Comparison of ENCODE assay signal across 8 cellular contexts in genomic region chrX:68827848-68828562, GRCh38. TPM values are rescaled to one million over a fixed set of nuclear protein-coding genes. Genes with fewer than 3 reads are reported as not detected.
DNase-seq lines count a peak whose midpoint lies in the region; TF ChIP-seq lines count a peak whose summit lies in the region.

No MANE protein-coding gene starts in this region.

- H3K36me3 Mint-ChIP-seq in activated T-helper 2 cell treated with anti-CD3 and anti-CD28 coated beads, Interferon-gamma antibody, Interleukin-2, Interleukin-4, amounts not matched to agents 10 μg/mL and 5 μg/mL and 100 μg/mL, durations not matched to agents 14 hours and 24 hours and 36 hours (ENCODE audit: low read depth), result no peaks in the 10 kb centered on the region
- H3K36me3 Mint-ChIP-seq in nephron progenitor cell (ENCODE audit: low read depth), result no peaks in the 10 kb centered on the region

- H3K9me3 Mint-ChIP-seq in activated T-helper 2 cell treated with anti-CD3 and anti-CD28 coated beads, Interferon-gamma antibody, Interleukin-2, Interleukin-4, amounts not matched to agents 10 μg/mL and 5 μg/mL and 100 μg/mL, durations not matched to agents 14 hours and 24 hours and 36 hours, result no peaks in the 10 kb centered on the region
- peaks cover 46% of the 10 kb centered on the region for H3K9me3 Mint-ChIP-seq in nephron progenitor cell

- intact Hi-C loops in activated T-helper 2 cell treated with anti-CD3 and anti-CD28 coated beads, Interferon-gamma antibody, Interleukin-2, Interleukin-4, amounts not matched to agents 10 μg/mL and 5 μg/mL and 100 μg/mL, durations not matched to agents 14 hours and 24 hours and 36 hours (cut with micrococcal nuclease), result loop anchor here (1.0 to 5.0 kb wide), 5 partner anchors 95 to 559 kb away; partner anchors contain the start of gene PJA1

- TF ChIP-seq CTCF in 22Rv1 (IDR thresholded peaks at IDR 0.05) (peak; percentile 77), GM13977 (IDR thresholded peaks at IDR 0.05; ENCODE audit: extremely low read depth, insufficient read depth, missing control alignments) (peak; percentile 83), fibroblast of the aortic adventitia (IDR thresholded peaks at IDR 0.05; ENCODE audit: insufficient read depth, low read length) (peak; percentile 87), nephron progenitor cell (IDR thresholded peaks at IDR 0.05) (peak; percentile 77)

- peaks cover 16% of the 10 kb centered on the region for H3K4me1 Mint-ChIP-seq in activated T-helper 2 cell treated with anti-CD3 and anti-CD28 coated beads, Interferon-gamma antibody, Interleukin-2, Interleukin-4, amounts not matched to agents 10 μg/mL and 5 μg/mL and 100 μg/mL, durations not matched to agents 14 hours and 24 hours and 36 hours (ENCODE audit: low read depth)
- H3K4me1 Mint-ChIP-seq in nephron progenitor cell, result peaks cover 71% of the 10 kb centered on the region

- H3K4me3 ChIP-seq in fibroblast of the aortic adventitia (ENCODE audit: low read depth, low read length), result peak overlapping the region; percentile 50

- peaks cover 5% of the 10 kb centered on the region for H3K27me3 Mint-ChIP-seq in activated T-helper 2 cell treated with anti-CD3 and anti-CD28 coated beads, Interferon-gamma antibody, Interleukin-2, Interleukin-4, amounts not matched to agents 10 μg/mL and 5 μg/mL and 100 μg/mL, durations not matched to agents 14 hours and 24 hours and 36 hours (ENCODE audit: low read depth)
- peaks cover 6% of the 10 kb centered on the region for H3K27me3 Mint-ChIP-seq in nephron progenitor cell (ENCODE audit: low read depth, poor library complexity)

- peak overlapping the region; percentile 81 for H3K4me3 Mint-ChIP-seq in activated T-helper 2 cell treated with anti-CD3 and anti-CD28 coated beads, Interferon-gamma antibody, Interleukin-2, Interleukin-4, amounts not matched to agents 10 μg/mL and 5 μg/mL and 100 μg/mL, durations not matched to agents 14 hours and 24 hours and 36 hours (ENCODE audit: low read depth)
- H3K4me3 Mint-ChIP-seq in nephron progenitor cell, result peak overlapping the region; percentile 96

- peak overlapping the region; percentile 54 for H3K27ac ChIP-seq in 22Rv1

- in situ Hi-C loops in GM13977 (cut with MboI; ENCODE audit: low pct_unique_long_range_greater_than_20kb, low sequenced_read_pairs, unreplicated experiment), result no loop called here

- DNase-seq in GM13977 (ENCODE audit: low spot score), result peak; percentile 73
- DNase-seq in HuH-7 (ENCODE audit: low spot score), result peak; percentile 75
- DNase-seq in RKO (ENCODE audit: low spot score), result peak; percentile 74
- peak; percentile 56 for DNase-seq in activated T-helper 2 cell treated with anti-CD3 and anti-CD28 coated beads, Interferon-gamma antibody, Interleukin-2, Interleukin-4, amounts not matched to agents 10 μg/mL and 5 μg/mL and 100 μg/mL, durations not matched to agents 14 hours and 24 hours and 36 hours (ENCODE audit: low spot score)
- DNase-seq in fibroblast of the aortic adventitia (ENCODE audit: low read depth), result peak; percentile 84
- DNase-seq in nephron progenitor cell, result peak; percentile 87
- peak; percentile 32 to 77 (median 58) for DNase-seq in stimulated activated naive CD4-positive, alpha-beta T cell (lab: John Stamatoyannopoulos, UW)

- H3K27ac Mint-ChIP-seq in activated T-helper 2 cell treated with anti-CD3 and anti-CD28 coated beads, Interferon-gamma antibody, Interleukin-2, Interleukin-4, amounts not matched to agents 10 μg/mL and 5 μg/mL and 100 μg/mL, durations not matched to agents 14 hours and 24 hours and 36 hours, result peak overlapping the region; percentile 14
- peak overlapping the region; percentile 94 for H3K27ac Mint-ChIP-seq in nephron progenitor cell

RNA-seq across cellular contexts. Expression of gene EFNB1, which starts 0.8 kb away (rescaled TPM):
- total RNA-seq in activated T-helper 2 cell treated with anti-CD3 and anti-CD28 coated beads, Interferon-gamma antibody, Interleukin-2, Interleukin-4, amounts not matched to agents 10 μg/mL and 5 μg/mL and 100 μg/mL, durations not matched to agents 14 hours and 24 hours and 36 hours, result 7.4 and 7.6 TPM in 2 replicates
- 7.4 and 29.7 TPM in 2 replicates for total RNA-seq in fibroblast of the aortic adventitia (ENCODE audit: low replicate concordance)

Comparison
In these comparisons a context has a peak if more than half of its experiments do, and no peak if none do; other contexts are left out.
1. Peak in every context shown above with its lines: DNase-seq, H3K4me3 ChIP-seq and H3K27ac ChIP-seq.